ENCODE assay signal across 1 cellular context in the genomic region with DNA sequence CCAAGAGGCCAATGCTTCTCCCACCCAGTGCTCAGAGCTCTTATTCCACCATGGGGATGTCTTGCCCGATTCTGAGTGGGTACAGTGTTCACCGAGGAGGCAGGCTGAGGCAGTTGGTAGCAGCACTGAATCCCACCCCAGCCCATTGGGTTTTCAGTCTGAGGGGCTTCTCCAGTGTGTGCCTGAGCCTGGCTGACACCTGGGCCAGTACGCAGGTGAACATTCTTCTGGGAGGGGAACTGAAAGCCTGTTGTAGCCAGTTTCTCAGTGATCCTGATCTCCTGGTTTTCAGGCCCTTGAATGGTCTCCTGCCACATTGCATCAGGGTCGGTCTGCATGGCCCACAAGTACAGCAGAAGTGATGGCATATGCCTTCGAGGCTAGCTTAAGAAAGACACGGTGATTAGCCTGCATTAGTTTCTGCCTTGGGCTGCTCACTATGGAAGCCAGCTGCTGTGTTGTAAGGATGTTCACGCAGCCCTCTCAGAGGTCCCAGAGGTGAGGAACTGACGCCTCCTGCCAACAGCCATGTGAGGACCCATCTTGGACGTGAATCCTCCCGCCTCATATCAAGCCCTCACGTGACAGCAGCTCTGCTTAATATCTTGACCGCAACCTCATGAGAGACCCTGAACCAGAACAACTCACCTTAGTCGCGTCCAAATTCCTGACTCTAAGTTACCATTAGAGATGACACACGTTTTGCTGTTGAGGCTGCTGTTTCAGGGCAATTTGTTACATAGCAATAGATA.
TF ChIP-seq lines count a peak whose summit lies in the region.

No MANE protein-coding gene starts in this region.

TF ChIP-seq in GM12878, 131 proteins besides CTCF, POLR2A, EP300 and RAD21 (continued from another document):
- TF ChIP-seq ZBTB33 (IDR thresholded peaks at IDR 0.05) = no peak
- TF ChIP-seq IRF4 (IDR thresholded peaks at IDR 0.05; ENCODE audit: low read depth, low read length) = 0 out of 2 replicates have a peak, but pooled peaks have one; percentile 16
- TF ChIP-seq, protein P1, sequence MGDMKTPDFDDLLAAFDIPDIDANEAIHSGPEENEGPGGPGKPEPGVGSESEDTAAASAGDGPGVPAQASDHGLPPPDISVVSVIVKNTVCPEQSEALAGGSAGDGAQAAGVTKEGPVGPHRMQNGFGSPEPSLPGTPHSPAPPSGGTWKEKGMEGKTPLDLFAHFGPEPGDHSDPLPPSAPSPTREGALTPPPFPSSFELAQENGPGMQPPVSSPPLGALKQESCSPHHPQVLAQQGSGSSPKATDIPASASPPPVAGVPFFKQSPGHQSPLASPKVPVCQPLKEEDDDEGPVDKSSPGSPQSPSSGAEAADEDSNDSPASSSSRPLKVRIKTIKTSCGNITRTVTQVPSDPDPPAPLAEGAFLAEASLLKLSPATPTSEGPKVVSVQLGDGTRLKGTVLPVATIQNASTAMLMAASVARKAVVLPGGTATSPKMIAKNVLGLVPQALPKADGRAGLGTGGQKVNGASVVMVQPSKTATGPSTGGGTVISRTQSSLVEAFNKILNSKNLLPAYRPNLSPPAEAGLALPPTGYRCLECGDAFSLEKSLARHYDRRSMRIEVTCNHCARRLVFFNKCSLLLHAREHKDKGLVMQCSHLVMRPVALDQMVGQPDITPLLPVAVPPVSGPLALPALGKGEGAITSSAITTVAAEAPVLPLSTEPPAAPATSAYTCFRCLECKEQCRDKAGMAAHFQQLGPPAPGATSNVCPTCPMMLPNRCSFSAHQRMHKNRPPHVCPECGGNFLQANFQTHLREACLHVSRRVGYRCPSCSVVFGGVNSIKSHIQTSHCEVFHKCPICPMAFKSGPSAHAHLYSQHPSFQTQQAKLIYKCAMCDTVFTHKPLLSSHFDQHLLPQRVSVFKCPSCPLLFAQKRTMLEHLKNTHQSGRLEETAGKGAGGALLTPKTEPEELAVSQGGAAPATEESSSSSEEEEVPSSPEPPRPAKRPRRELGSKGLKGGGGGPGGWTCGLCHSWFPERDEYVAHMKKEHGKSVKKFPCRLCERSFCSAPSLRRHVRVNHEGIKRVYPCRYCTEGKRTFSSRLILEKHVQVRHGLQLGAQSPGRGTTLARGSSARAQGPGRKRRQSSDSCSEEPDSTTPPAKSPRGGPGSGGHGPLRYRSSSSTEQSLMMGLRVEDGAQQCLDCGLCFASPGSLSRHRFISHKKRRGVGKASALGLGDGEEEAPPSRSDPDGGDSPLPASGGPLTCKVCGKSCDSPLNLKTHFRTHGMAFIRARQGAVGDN (IDR thresholded peaks at IDR 0.05) = 0 out of 2 replicates have a peak, but pooled peaks have one; percentile 27
